In the genomic region with DNA sequence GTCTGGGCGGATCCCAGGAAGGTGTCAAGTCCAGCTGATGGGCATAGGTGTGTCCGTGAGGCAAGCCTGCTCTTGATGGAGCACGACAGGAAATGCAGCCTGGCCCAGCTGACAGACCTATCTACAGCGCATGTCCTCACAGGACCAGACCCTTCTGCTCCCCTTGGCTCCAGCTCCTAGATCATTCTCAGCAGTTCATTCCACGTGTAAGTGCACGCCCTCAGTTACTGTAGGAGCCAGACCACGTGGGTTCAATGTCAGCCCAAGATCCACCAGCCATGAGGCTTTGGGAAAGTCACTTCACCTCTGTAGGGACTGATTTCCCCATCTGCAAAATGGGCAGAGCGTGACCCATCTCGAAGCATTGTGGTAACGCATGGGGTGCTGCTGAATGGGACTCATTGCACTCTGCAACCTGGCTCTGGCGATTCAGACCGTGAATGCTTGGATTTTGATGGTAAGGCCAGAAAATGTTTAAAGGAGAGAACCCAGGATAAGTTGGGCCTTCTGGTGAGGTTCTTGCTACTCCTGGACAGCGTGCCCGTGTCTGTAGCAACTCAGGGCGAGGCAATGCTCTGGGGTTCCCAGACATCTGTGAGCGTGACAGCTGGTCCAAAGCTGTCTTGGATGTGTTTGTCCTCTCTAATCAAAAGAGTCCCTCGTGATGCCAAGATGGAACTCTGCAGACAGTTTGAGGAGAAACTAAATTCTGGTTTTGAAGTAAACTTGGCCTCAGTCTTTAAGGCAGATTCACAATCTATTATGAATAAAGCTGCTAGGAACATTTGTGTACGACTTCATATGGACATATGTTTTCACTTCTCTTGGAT, we compare ENCODE assay signal across 17 cellular contexts. TPM values are rescaled to one million over a fixed set of nuclear protein-coding genes. Genes with fewer than 3 reads are reported as not detected.
DNase-seq lines count a peak whose midpoint lies in the region; ATAC-seq, FAIRE-seq and TF ChIP-seq lines count a peak whose summit lies in the region.
"Had no signal": no experiment of that assay in that cellular context is flagged by ENCODE, and none has a peak within 500 bp of the region (broad histone marks: within the 10 kb centered on the region; RNA-seq: fewer than 3 reads in every experiment).

No MANE protein-coding gene starts in this region.

- in situ Hi-C loops in K562 (cut with MboI): loop anchor here (5.0 to 10.0 kb wide), 2 partner anchors 319 to 726 kb away; no protein-coding TSS in a partner anchor

- H2BK5ac ChIP-seq in trophoblast cell (ENCODE audit: low read depth, low read length, poor library complexity): no peak overlapping the region

- H3K23ac ChIP-seq in trophoblast cell (ENCODE audit: low read length): no peak overlapping the region

- peaks cover 6% of the 10 kb centered on the region for H3K9me3 Mint-ChIP-seq in glutamatergic neuron (ENCODE audit: unreplicated experiment)
- no peaks in the 10 kb centered on the region for H3K9me3 Mint-ChIP-seq in naive thymus-derived CD4-positive, alpha-beta T cell
- H3K9me3 Mint-ChIP-seq: activated B cell treated with CpG ODN at 0.5 μM for 24 hours had no signal

- TF ChIP-seq EP300 in K562 (IDR thresholded peaks at IDR 0.05; ENCODE audit: low read length): no peak

- peak; percentile 4 for FAIRE-seq in HTR-8/SVneo (lab: Jason Lieb, UNC)
- FAIRE-seq in K562 (lab: Jason Lieb, UNC): no peak
- FAIRE-seq: astrocyte had no signal

- H3K18ac ChIP-seq in trophoblast cell (ENCODE audit: low read length): no peak overlapping the region

- DNase-seq in HTR-8/SVneo (ENCODE audit: insufficient read length, low spot score) (no peak), K562 (ENCODE audit: extremely low read depth in 1 of 4, low spot score in 3 of 4) (no peak), glutamatergic neuron (no peak), trophoblast cell (no peak), amygdala (lab: John Stamatoyannopoulos, UW) (no peak)
- DNase-seq in activated CD4-positive, alpha-beta T cell treated with anti-CD3 and anti-CD28 coated beads, Interleukin-2, amount 50 U/mL, for 1 hour: no peak
- DNase-seq in naive thymus-derived CD4-positive, alpha-beta T cell: no peak
- DNase-seq: activated B cell treated with CpG ODN at 0.5 μM for 24 hours, activated gamma-delta T cell treated with Interleukin-2 at 50 U/mL for 16 hours, Caco-2, colonic mucosa, erythroblast, KBM-7, SHP77 had no signal

- no peak overlapping the region for H4K12ac ChIP-seq in trophoblast cell (ENCODE audit: low read depth, low read length)

- H2AFZ ChIP-seq in K562 (ENCODE audit: low read depth, low read length) (no peak overlapping the region), trophoblast cell (ENCODE audit: insufficient read depth, low read length, poor library complexity) (no peak overlapping the region)

- no peaks in the 10 kb centered on the region for H4K20me1 ChIP-seq in K562 (replicated peaks; ENCODE audit: control insufficient read depth, insufficient read depth, low read length)

- 62% methylated on average over 17 of the region's 18 CpGs for WGBS in K562 (ENCODE audit: insufficient coverage, low coverage, missing lambda C conversion rate)
- WGBS in trophoblast cell (ENCODE audit: extremely low coverage, insufficient coverage, insufficient read length): no CpG with 5 or more reads among the region's 18 CpGs

- no peaks in the 10 kb centered on the region for H3K36me3 Mint-ChIP-seq in glutamatergic neuron (ENCODE audit: unreplicated experiment)
- no peaks in the 10 kb centered on the region for H3K36me3 Mint-ChIP-seq in naive thymus-derived CD4-positive, alpha-beta T cell

- H3K4me1 Mint-ChIP-seq in glutamatergic neuron (ENCODE audit: low read depth, unreplicated experiment): peaks cover 13% of the 10 kb centered on the region
- H3K4me1 Mint-ChIP-seq in naive thymus-derived CD4-positive, alpha-beta T cell: no peaks in the 10 kb centered on the region

- H4K91ac ChIP-seq in trophoblast cell (ENCODE audit: low read depth, low read length): peak overlapping the region; percentile 0

- no peaks in the 10 kb centered on the region for H3K27me3 Mint-ChIP-seq in glutamatergic neuron (ENCODE audit: unreplicated experiment)
- peaks cover 3 to 10% (median 8%) of the 10 kb centered on the region in 5 donors for H3K27me3 Mint-ChIP-seq in naive thymus-derived CD4-positive, alpha-beta T cell

- peak overlapping the region; percentile 74 for H2BK12ac ChIP-seq in trophoblast cell (ENCODE audit: low read length)

- POLR2A ChIA-PET in K562 (lab: Yijun Ruan, JAX): interaction anchor here (0.9 to 2.2 kb wide), 3 partner anchors 242 to 313 kb away, joined by 3 to 6 read pairs (median 4); partner anchors contain the start of gene EHBP1
- POLR2A ChIA-PET in naive thymus-derived CD4-positive, alpha-beta T cell (lab: Charles Lee): no interaction called here

- H3K9ac ChIP-seq in K562 (ENCODE audit: insufficient read depth in 1 of 2, low read depth in 2 of 2, low read length in 2 of 2): no peak overlapping the region
- no peak overlapping the region for H3K9ac ChIP-seq in trophoblast cell (ENCODE audit: low read length)

- H3K9me1 ChIP-seq in K562 (ENCODE audit: control insufficient read depth, insufficient read depth, low read length): no peaks in the 10 kb centered on the region

- no peak overlapping the region for H3K4ac ChIP-seq in trophoblast cell (ENCODE audit: low read depth, low read length)

- 0 out of 5 replicates have a peak, but pooled peaks cover 0 to 4% of the 10 kb centered on the region in 2 experiments for H3K27me3 ChIP-seq in K562 (ENCODE audit: control insufficient read depth in 2 of 2, insufficient read depth in 2 of 2, low read length in 2 of 2)
- H3K27me3 ChIP-seq in trophoblast cell (ENCODE audit: insufficient read depth, low read length): no peaks in the 10 kb centered on the region
- no peaks in the 10 kb centered on the region for H3K27me3 ChIP-seq in naive thymus-derived CD4-positive, alpha-beta T cell (ENCODE audit: control insufficient read depth in 2 of 2, insufficient read depth in 2 of 2, low read length in 2 of 2)
- H3K27me3 ChIP-seq: colonic mucosa had no signal

- H3K14ac ChIP-seq in trophoblast cell (ENCODE audit: low read length): no peak overlapping the region

- H3K4me3 Mint-ChIP-seq in glutamatergic neuron (ENCODE audit: unreplicated experiment): peak overlapping the region; percentile 17
- H3K4me3 Mint-ChIP-seq in naive thymus-derived CD4-positive, alpha-beta T cell: peak overlapping the region in 3 of 10 donors; percentile 50 to 57 (median 56)

- H3K79me2 ChIP-seq in K562 (ENCODE audit: control insufficient read depth, insufficient read depth, low read length) (no peaks in the 10 kb centered on the region), trophoblast cell (ENCODE audit: control insufficient read depth, insufficient read depth, low read length, poor library complexity) (peaks cover 3% of the 10 kb centered on the region)

- CTCF ChIA-PET in K562 (lab: Yijun Ruan, JAX; ENCODE audit: low intra/inter-chr PET ratio): interaction anchor here (0.5 to 3.5 kb wide), 2 partner anchors 308 to 317 kb away, joined by 3 to 28 read pairs; no protein-coding TSS in a partner anchor
- CTCF ChIA-PET in naive thymus-derived CD4-positive, alpha-beta T cell (lab: Charles Lee): interaction anchor here (1.0 to 10.3 kb wide), 3 partner anchors 24 to 316 kb away, joined by 3 to 95 read pairs (median 3); no protein-coding TSS in a partner anchor

- no peak for TF ChIP-seq RAD21 in K562 (CRISPR knock-in tag; conservative IDR thresholded peaks at IDR 0.05 in 1 of 2, IDR thresholded peaks at IDR 0.05 in 1 of 2)

- TF ChIP-seq CTCF in K562 (IDR thresholded peaks at IDR 0.05 in 2 of 3, conservative IDR thresholded peaks at IDR 0.05 in 1 of 3; ENCODE audit: insufficient read depth in 2 of 3, low read depth in 1 of 3, low read length in 3 of 3): no peak
- no peak for TF ChIP-seq CTCF in glutamatergic neuron (IDR thresholded peaks at IDR 0.05; ENCODE audit: partially characterized antibody, unreplicated experiment)

- H3K4me3 ChIP-seq in K562: no peak overlapping the region
- no peak overlapping the region for H3K4me3 ChIP-seq in trophoblast cell (ENCODE audit: low read depth, low read length)
- H3K4me3 ChIP-seq in naive thymus-derived CD4-positive, alpha-beta T cell (ENCODE audit: low read length): no peak overlapping the region
- H3K4me3 ChIP-seq: colonic mucosa had no signal

- intact Hi-C loops in K562 (cut with micrococcal nuclease): loop anchor here (5.0 to 10.0 kb wide), 4 partner anchors 249 to 844 kb away; partner anchors contain the start of gene EHBP1
- intact Hi-C loops in naive thymus-derived CD4-positive, alpha-beta T cell (cut with micrococcal nuclease): no loop called here

- H3K27ac ChIP-seq in K562 (ENCODE audit: extremely low read depth, low read depth, low read length) (no peak overlapping the region), trophoblast cell (ENCODE audit: low read depth, low read length) (no peak overlapping the region)
- no peak overlapping the region for H3K27ac ChIP-seq in naive thymus-derived CD4-positive, alpha-beta T cell (ENCODE audit: low read depth, low read length)
- H3K27ac ChIP-seq: colonic mucosa had no signal

- ATAC-seq in K562: no peak
- ATAC-seq in naive thymus-derived CD4-positive, alpha-beta T cell: no peak
- no peak for ATAC-seq in GM19455 (IDR thresholded peaks at IDR 0.05; ENCODE audit: unreplicated experiment)

- no peak overlapping the region for H2AK5ac ChIP-seq in trophoblast cell (ENCODE audit: low read length)

- BruUV-seq in K562 (replicated peaks; lab: Mats Ljungman, UMichigan): no TSS peak

- TF ChIP-seq POLR2A in K562 (conservative IDR thresholded peaks at IDR 0.05): no peak

- H3K4me2 ChIP-seq in K562 (ENCODE audit: insufficient read depth, low read length): no peak overlapping the region
- H3K4me2 ChIP-seq in trophoblast cell (ENCODE audit: low read length): no peak overlapping the region

- H3K4me1 ChIP-seq in K562 (replicated peaks in 1 of 2; ENCODE audit: control insufficient read depth in 2 of 2, insufficient read depth in 2 of 2, low read length in 2 of 2): peaks cover 4 to 12% of the 10 kb centered on the region in 2 experiments; a peak in 3 of 5 replicates
- H3K4me1 ChIP-seq in trophoblast cell (ENCODE audit: control insufficient read depth in 1 of 2, insufficient read depth in 2 of 2, low read length in 2 of 2): peaks cover 17 to 25% of the 10 kb centered on the region in 2 experiments
- H3K4me1 ChIP-seq in naive thymus-derived CD4-positive, alpha-beta T cell (ENCODE audit: control insufficient read depth in 2 of 2, insufficient read depth in 2 of 2, low read length in 2 of 2): no peaks in the 10 kb centered on the region
- H3K4me1 ChIP-seq: colonic mucosa had no signal

- H3K9me3 ChIP-seq in K562 (replicated peaks; ENCODE audit: control insufficient read depth, insufficient read depth, low read depth, low read length) (no peaks in the 10 kb centered on the region), trophoblast cell (ENCODE audit: insufficient read depth, low read depth, low read length) (peaks cover 3% of the 10 kb centered on the region)
- no peaks in the 10 kb centered on the region for H3K9me3 ChIP-seq in naive thymus-derived CD4-positive, alpha-beta T cell (ENCODE audit: control insufficient read depth in 2 of 3, low read length in 3 of 3)
- H3K9me3 ChIP-seq: Caco-2, colonic mucosa had no signal

- no peak overlapping the region for H3K27ac Mint-ChIP-seq in glutamatergic neuron (ENCODE audit: unreplicated experiment)
- H3K27ac Mint-ChIP-seq in naive thymus-derived CD4-positive, alpha-beta T cell: no peak overlapping the region
- H3K27ac Mint-ChIP-seq: activated B cell treated with CpG ODN at 0.5 μM for 24 hours had no signal

- H4K8ac ChIP-seq in trophoblast cell (ENCODE audit: low read depth, low read length): no peak overlapping the region

- H3K79me1 ChIP-seq in trophoblast cell (ENCODE audit: low read length): peaks cover 14% of the 10 kb centered on the region

- no peaks in the 10 kb centered on the region for H3K36me3 ChIP-seq in K562 (ENCODE audit: control insufficient read depth, insufficient read depth, low read length)
- no peaks in the 10 kb centered on the region for H3K36me3 ChIP-seq in trophoblast cell (ENCODE audit: control insufficient read depth in 1 of 2, insufficient read depth in 2 of 2, low read length in 2 of 2)
- H3K36me3 ChIP-seq in naive thymus-derived CD4-positive, alpha-beta T cell (ENCODE audit: control insufficient read depth in 2 of 3, insufficient read depth in 3 of 3, low read length in 3 of 3): no peaks in the 10 kb centered on the region
- H3K36me3 ChIP-seq: colonic mucosa had no signal

- peak overlapping the region; percentile 26 for H2BK120ac ChIP-seq in trophoblast cell (ENCODE audit: insufficient read depth, low read length, poor library complexity)

RNA-seq across cellular contexts. Expression of gene TMEM17, which starts 47.6 kb away (rescaled TPM):
- total RNA-seq in K562 (2011; cell fraction: chromatin; rRNA removed; ENCODE audit: low replicate concordance): 2.2 and 2.9 TPM in 2 replicates
- 1.2 and 1.7 TPM in 2 replicates for total RNA-seq in K562 (2011; cell fraction: nucleolus; rRNA removed)
- 2.8 and 3.7 TPM in 2 replicates for total RNA-seq in K562 (2011; cell fraction: nucleoplasm; rRNA removed)
- total RNA-seq in K562 (2014; rRNA removed): 1.0 and 1.1 TPM in 2 replicates
- 1.2 TPM in 2 replicates for total RNA-seq in K562 (2014; rRNA removed; fragmentation: Illumina TruSeq; extraction: Trizol)
- 0.87 and 0.91 TPM in 2 replicates for total RNA-seq in K562 (2015; rRNA removed; fragmentation: Illumina TruSeq; extraction: Trizol)
- 0.58 and 1.2 TPM in 2 replicates for total RNA-seq in K562 (2021)
- polyA plus RNA-seq in K562 (2011; rRNA removed): 1.6 and 2.2 TPM in 2 replicates
- 0.94 and 1.4 TPM in 2 replicates for polyA plus RNA-seq in K562 (2011; cell fraction: cytosol; rRNA removed)
- polyA plus RNA-seq in K562 (2011; cell fraction: nucleus; rRNA removed): 1.2 and 1.3 TPM in 2 replicates
- 0.62 and 0.89 TPM in 2 replicates for polyA plus RNA-seq in K562 (2012)
- polyA plus RNA-seq in K562 (2014; fragmentation: Illumina TruSeq; extraction: Trizol): 0.93 and 1.2 TPM in 2 replicates
- polyA plus RNA-seq in K562 (2014; fragmentation: Nextera tagmentation; extraction: Ambion mirVana): 1 to 10 TPM in 1 of 2 experiments, under 1 TPM in 1; 0.74 to 1.6 TPM
- polyA plus RNA-seq in K562 (2014; rRNA removed): 1.1 and 1.3 TPM in 2 replicates
- polyA minus RNA-seq in K562 (2011; rRNA and poly(A)+ RNA removed): 0.78 and 1.1 TPM in 2 replicates
- polyA minus RNA-seq in K562 (2011; cell fraction: cytosol; rRNA and poly(A)+ RNA removed): not detected in 2 replicates
- polyA minus RNA-seq in K562 (2011; cell fraction: nucleus; rRNA and poly(A)+ RNA removed): 0.89 and 0.94 TPM in 2 replicates
- total RNA-seq in glutamatergic neuron (ENCODE audit: unreplicated experiment): 0.91 TPM
- 1.2 and 1.4 TPM in 2 replicates for polyA plus RNA-seq in trophoblast cell (2013)
- under 1 TPM in 1 of 5 experiments, not detected in 4; 0.15 TPM for total RNA-seq in naive thymus-derived CD4-positive, alpha-beta T cell
- under 1 TPM in 1 of 2 donors, not detected in 1; 0.15 TPM for polyA plus RNA-seq in naive thymus-derived CD4-positive, alpha-beta T cell
- total RNA-seq: activated B cell treated with CpG ODN at 0.5 μM for 24 hours; T-helper 1 cell treated with Interleukin-12 subunit alpha and Interleukin-12 subunit beta and Interleukin-4 antibody, amounts not matched to agents 30 ng/mL and 1 ng/mL, for 36 hours had no signal
